1 cellular context compared by ENCODE assay signal in the genomic region with DNA sequence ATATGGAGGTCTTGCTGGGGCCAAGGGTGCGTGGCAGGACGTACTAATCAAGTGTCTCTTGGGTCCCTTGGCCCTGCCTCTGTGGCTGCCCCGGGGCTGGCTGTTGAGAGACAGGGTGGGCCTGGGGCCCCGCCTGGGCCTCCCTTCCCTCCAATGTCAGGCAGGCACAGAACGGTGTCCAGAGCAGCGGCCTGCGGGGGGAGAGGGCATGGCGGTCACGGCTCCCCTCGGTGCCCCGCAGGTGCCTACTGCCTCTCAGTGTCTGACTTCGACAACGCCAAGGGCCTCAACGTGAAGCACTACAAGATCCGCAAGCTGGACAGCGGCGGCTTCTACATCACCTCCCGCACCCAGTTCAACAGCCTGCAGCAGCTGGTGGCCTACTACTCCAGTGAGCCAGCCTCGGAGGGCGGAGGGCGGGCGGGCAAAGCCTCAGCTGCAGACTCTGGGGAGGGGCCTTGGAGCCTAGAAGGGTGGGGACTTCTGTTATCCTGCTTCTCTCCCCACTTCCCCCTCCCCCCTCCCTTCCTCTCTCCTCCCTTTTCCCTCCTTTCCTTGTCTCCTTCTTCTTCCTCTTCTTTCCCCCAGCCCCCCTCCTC.
TF ChIP-seq lines count a peak whose summit lies in the region.

No MANE protein-coding gene starts in this region.

TF ChIP-seq in GM23338, 12 proteins besides CTCF, POLR2A, EP300 and RAD21 (continued from another document):
- no peak for TF ChIP-seq ZNF462 (CRISPR knock-in tag; IDR thresholded peaks at IDR 0.05)
- TF ChIP-seq, protein P1, sequence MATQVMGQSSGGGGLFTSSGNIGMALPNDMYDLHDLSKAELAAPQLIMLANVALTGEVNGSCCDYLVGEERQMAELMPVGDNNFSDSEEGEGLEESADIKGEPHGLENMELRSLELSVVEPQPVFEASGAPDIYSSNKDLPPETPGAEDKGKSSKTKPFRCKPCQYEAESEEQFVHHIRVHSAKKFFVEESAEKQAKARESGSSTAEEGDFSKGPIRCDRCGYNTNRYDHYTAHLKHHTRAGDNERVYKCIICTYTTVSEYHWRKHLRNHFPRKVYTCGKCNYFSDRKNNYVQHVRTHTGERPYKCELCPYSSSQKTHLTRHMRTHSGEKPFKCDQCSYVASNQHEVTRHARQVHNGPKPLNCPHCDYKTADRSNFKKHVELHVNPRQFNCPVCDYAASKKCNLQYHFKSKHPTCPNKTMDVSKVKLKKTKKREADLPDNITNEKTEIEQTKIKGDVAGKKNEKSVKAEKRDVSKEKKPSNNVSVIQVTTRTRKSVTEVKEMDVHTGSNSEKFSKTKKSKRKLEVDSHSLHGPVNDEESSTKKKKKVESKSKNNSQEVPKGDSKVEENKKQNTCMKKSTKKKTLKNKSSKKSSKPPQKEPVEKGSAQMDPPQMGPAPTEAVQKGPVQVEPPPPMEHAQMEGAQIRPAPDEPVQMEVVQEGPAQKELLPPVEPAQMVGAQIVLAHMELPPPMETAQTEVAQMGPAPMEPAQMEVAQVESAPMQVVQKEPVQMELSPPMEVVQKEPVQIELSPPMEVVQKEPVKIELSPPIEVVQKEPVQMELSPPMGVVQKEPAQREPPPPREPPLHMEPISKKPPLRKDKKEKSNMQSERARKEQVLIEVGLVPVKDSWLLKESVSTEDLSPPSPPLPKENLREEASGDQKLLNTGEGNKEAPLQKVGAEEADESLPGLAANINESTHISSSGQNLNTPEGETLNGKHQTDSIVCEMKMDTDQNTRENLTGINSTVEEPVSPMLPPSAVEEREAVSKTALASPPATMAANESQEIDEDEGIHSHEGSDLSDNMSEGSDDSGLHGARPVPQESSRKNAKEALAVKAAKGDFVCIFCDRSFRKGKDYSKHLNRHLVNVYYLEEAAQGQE (IDR thresholded peaks at IDR 0.05; ENCODE audit: unreplicated experiment), result peak; percentile 58
TF ChIP-seq in GM23338: peak in this region for 1.
